8 cellular contexts compared by ENCODE assay signal in the genomic region with DNA sequence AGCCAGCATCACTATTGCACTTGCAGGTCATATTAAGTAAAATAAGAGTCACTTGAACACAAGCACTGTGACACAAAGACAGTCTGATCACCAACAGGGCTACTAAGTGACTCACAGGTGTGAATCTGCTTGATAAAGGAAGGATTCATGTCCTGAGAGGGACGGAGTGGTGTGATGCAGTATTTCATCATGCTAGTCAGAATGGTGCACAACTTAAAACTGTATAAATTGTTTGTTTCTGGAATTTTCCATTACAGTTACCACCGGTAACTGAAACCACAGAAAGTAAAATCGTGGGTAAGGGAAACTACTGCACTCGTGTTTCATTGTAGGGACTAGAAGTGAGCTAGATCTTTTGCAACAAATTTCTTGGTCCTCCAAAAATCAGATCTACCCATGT.
A peak's percentile ranks its signal among the peaks of the same experiment; 100 is the strongest.
DNase-seq lines count a peak whose midpoint lies in the region; ATAC-seq and TF ChIP-seq lines count a peak whose summit lies in the region.
"Had no signal": no experiment of that assay in that cellular context is flagged by ENCODE, and none has a peak within 500 bp of the region (broad histone marks: within the 10 kb centered on the region; RNA-seq: fewer than 3 reads in every experiment).

No MANE protein-coding gene starts in this region.

- H3K27me3 Mint-ChIP-seq in activated T-helper 17 cell treated with anti-CD3 and anti-CD28 coated beads, Interleukin-2, amount 50 U/mL, for 72 hours = no peaks in the 10 kb centered on the region
- no peaks in the 10 kb centered on the region for H3K27me3 Mint-ChIP-seq in chondrocyte (ENCODE audit: low read depth)

- ATAC-seq in GM19468 (IDR thresholded peaks at IDR 0.05; ENCODE audit: extremely low read depth, unreplicated experiment) = peak; percentile 16
- peak; percentile 79 for ATAC-seq in HG03175 (IDR thresholded peaks at IDR 0.05; ENCODE audit: unreplicated experiment)
- peak; percentile 96 for ATAC-seq in activated T-helper 17 cell treated with anti-CD3 and anti-CD28 coated beads, Interleukin-2, amount 50 U/mL, for 72 hours (replicated peaks)

- H3K9me3 Mint-ChIP-seq in activated T-helper 17 cell treated with anti-CD3 and anti-CD28 coated beads, Interleukin-2, amount 50 U/mL, for 72 hours = no peaks in the 10 kb centered on the region
- H3K9me3 Mint-ChIP-seq in chondrocyte (ENCODE audit: low read depth) = no peaks in the 10 kb centered on the region
- H3K9me3 Mint-ChIP-seq: IgD-negative memory B cell had no signal

- TF ChIP-seq CTCF in chondrocyte (IDR thresholded peaks at IDR 0.05) = no peak

- no peaks in the 10 kb centered on the region for H3K36me3 Mint-ChIP-seq in activated T-helper 17 cell treated with anti-CD3 and anti-CD28 coated beads, Interleukin-2, amount 50 U/mL, for 72 hours (ENCODE audit: low read depth)
- peaks cover 1% of the 10 kb centered on the region for H3K36me3 Mint-ChIP-seq in chondrocyte (ENCODE audit: low read depth)
- H3K36me3 Mint-ChIP-seq: IgD-negative memory B cell had no signal

- peak overlapping the region; percentile 82 for H3K27ac Mint-ChIP-seq in activated T-helper 17 cell treated with anti-CD3 and anti-CD28 coated beads, Interleukin-2, amount 50 U/mL, for 72 hours
- H3K27ac Mint-ChIP-seq in chondrocyte (ENCODE audit: unreplicated experiment) = no peak overlapping the region
- H3K27ac Mint-ChIP-seq: IgD-negative memory B cell had no signal

- H3K4me3 Mint-ChIP-seq in activated T-helper 17 cell treated with anti-CD3 and anti-CD28 coated beads, Interleukin-2, amount 50 U/mL, for 72 hours = peak overlapping the region; percentile 58
- no peak overlapping the region for H3K4me3 Mint-ChIP-seq in chondrocyte (ENCODE audit: unreplicated experiment)
- H3K4me3 Mint-ChIP-seq: IgD-negative memory B cell had no signal

- DNase-seq in stimulated activated CD4-positive, alpha-beta T cell treated with anti-CD3 and anti-CD28 coated beads, Interleukin-2, amount 100 ng/mL, for 4 hours (ENCODE audit: low read depth) = peak; percentile 17
- no peak for DNase-seq in chondrocyte (ENCODE audit: low spot score)
- DNase-seq in hepatic stellate cell (ENCODE audit: low spot score) = no peak
- no peak for DNase-seq in activated effector memory CD4-positive, alpha-beta T cell treated with Interleukin-2 at 50 U/mL for 16 hours

- H3K4me1 Mint-ChIP-seq in activated T-helper 17 cell treated with anti-CD3 and anti-CD28 coated beads, Interleukin-2, amount 50 U/mL, for 72 hours = peaks cover 22% of the 10 kb centered on the region
- peaks cover 36% of the 10 kb centered on the region for H3K4me1 Mint-ChIP-seq in chondrocyte (ENCODE audit: low read depth)

Comparison
In these comparisons a context has a peak if more than half of its experiments do, and no peak if none do; other contexts are left out.
1. ATAC-seq: peak in every context shown above with its lines; median percentile 96 in activated T-helper 17 cell treated with anti-CD3 and anti-CD28 coated beads, Interleukin-2, amount 50 U/mL, for 72 hours; 79 in HG03175; 16 in GM19468.